8 cellular contexts compared by ENCODE assay signal in genomic region chr13:102845630-102846260, GRCh38. TPM values are rescaled to one million over a fixed set of nuclear protein-coding genes. Genes with fewer than 3 reads are reported as not detected.
DNase-seq lines count a peak whose midpoint lies in the region; ATAC-seq, FAIRE-seq and TF ChIP-seq lines count a peak whose summit lies in the region.

Gene ERCC5 (plus strand): TSS chr13:102846032. CDS start chr13:102846267, 235 bp downstream.

- ATAC-seq in GM21737 (IDR thresholded peaks at IDR 0.05; ENCODE audit: unreplicated experiment) = peak; percentile 83
- ATAC-seq in activated T-cell treated with anti-CD3 and anti-CD28 coated beads, Interleukin-2, amount 50 U/mL, for 72 hours (replicated peaks in 1 of 2) = peak; percentile 93 to 94
- ATAC-seq in esophagus mucosa = peak; percentile 95

- H3K9me3 Mint-ChIP-seq in activated T-cell treated with anti-CD3 and anti-CD28 coated beads, Interleukin-2, amount 50 U/mL, for 72 hours = no peaks in the 10 kb centered on the region

- H3K9ac ChIP-seq in KMS-11 = peak within 1 kb of the TSS; percentile 83

- H3K36me3 Mint-ChIP-seq in activated T-cell treated with anti-CD3 and anti-CD28 coated beads, Interleukin-2, amount 50 U/mL, for 72 hours (ENCODE audit: insufficient read depth in 2 of 2) = peaks cover 5% of the 10 kb centered on the region in 2 donors

- H3K4me2 ChIP-seq in KMS-11 = peak within 1 kb of the TSS; percentile 71

- peak within 1 kb of the TSS; percentile 91 to 99 for H3K4me3 Mint-ChIP-seq in activated T-cell treated with anti-CD3 and anti-CD28 coated beads, Interleukin-2, amount 50 U/mL, for 72 hours

- no peaks in the 10 kb centered on the region for H3K27me3 Mint-ChIP-seq in activated T-cell treated with anti-CD3 and anti-CD28 coated beads, Interleukin-2, amount 50 U/mL, for 72 hours (ENCODE audit: low read depth)

- TF ChIP-seq CTCF in KMS-11 (conservative IDR thresholded peaks at IDR 0.05; ENCODE audit: low read depth, low read length) = no peak

- H3K9me3 ChIP-seq in muscle layer of duodenum (ENCODE audit: control insufficient read depth in 1 of 2, low read length in 2 of 2) = no peaks in the 10 kb centered on the region

- H3K79me2 ChIP-seq in KMS-11 (ENCODE audit: insufficient read depth, low read depth) = peaks cover 28% of the 10 kb centered on the region; the same call in 1 of the 2 replicates

- DNase-seq in DMS79 (lab: John Stamatoyannopoulos, UW) (peak; percentile 99), RCC 7860 (ENCODE audit: low spot score) (peak; percentile 87)
- DNase-seq in activated T-cell treated with anti-CD3 and anti-CD28 coated beads, Interleukin-2, amount 50 U/mL, for 72 hours = peak; percentile 96
- peak; percentile 91 for DNase-seq in stimulated activated CD8-positive, alpha-beta memory T cell treated with anti-CD3 and anti-CD28 coated beads, Interleukin-7, amount 100 ng/mL, for 4 hours (ENCODE audit: low read depth in 2 of 2)

- H3K27ac Mint-ChIP-seq in activated T-cell treated with anti-CD3 and anti-CD28 coated beads, Interleukin-2, amount 50 U/mL, for 72 hours = peak within 1 kb of the TSS; percentile 99

- H3K4me1 Mint-ChIP-seq in activated T-cell treated with anti-CD3 and anti-CD28 coated beads, Interleukin-2, amount 50 U/mL, for 72 hours (ENCODE audit: low read depth) = peaks cover 42% of the 10 kb centered on the region

- FAIRE-seq in RCC 7860 (lab: Jason Lieb, UNC) = peak; percentile 73

- H3K27me3 ChIP-seq in KMS-11 (ENCODE audit: insufficient read depth, low read depth) (no peaks in the 10 kb centered on the region), muscle layer of duodenum (ENCODE audit: low read depth, low read length) (no peaks in the 10 kb centered on the region)

- H3K36me3 ChIP-seq in KMS-11 (ENCODE audit: insufficient read depth) (no peaks in the 10 kb centered on the region), muscle layer of duodenum (ENCODE audit: control insufficient read depth in 1 of 2, insufficient read depth in 2 of 2, low read length in 2 of 2) (peaks cover 4 to 12% of the 10 kb centered on the region in 2 donors)

- peak within 1 kb of the TSS; percentile 90 for H3K27ac ChIP-seq in KMS-11
- H3K27ac ChIP-seq in muscle layer of duodenum (ENCODE audit: low read length) = peak within 1 kb of the TSS; percentile 97

- H4K20me1 ChIP-seq in KMS-11 (ENCODE audit: insufficient read depth) = no peaks in the 10 kb centered on the region

- H3K4me1 ChIP-seq in KMS-11 (ENCODE audit: low read depth, poor library complexity, severe bottlenecking) (peaks cover 7% of the 10 kb centered on the region), muscle layer of duodenum (ENCODE audit: control insufficient read depth in 1 of 2, insufficient read depth in 2 of 2, low read length in 2 of 2) (peaks cover 0 to 26% of the 10 kb centered on the region in 2 donors)

- peak within 1 kb of the TSS; percentile 67 for H2AFZ ChIP-seq in KMS-11 (ENCODE audit: low read depth)

- H3K4me3 ChIP-seq in KMS-11 (IDR thresholded peaks at IDR 0.05; ENCODE audit: insufficient read depth, low read depth, low read length) (no peak within 1 kb of the TSS), muscle layer of duodenum (ENCODE audit: low read depth in 1 of 2, low read length in 2 of 2) (peak within 1 kb of the TSS; percentile 94 to 99)

RNA-seq across cellular contexts. Expression of gene ERCC5, which starts in this region (rescaled TPM):
- total RNA-seq in activated T-cell treated with anti-CD3 and anti-CD28 coated beads, Interleukin-2, amount 50 U/mL, for 72 hours = 10 to 100 TPM; 84.7 to 85.8 TPM
- 20.0 TPM for total RNA-seq in esophagus mucosa
